In genomic region chr20:58382096-58382495, GRCh38 we compare ENCODE assay signal across 8 cellular contexts.
"Had no signal": no experiment of that assay in that cellular context is flagged by ENCODE, and none has a peak within 500 bp of the region (broad histone marks: within the 10 kb centered on the region; RNA-seq: fewer than 3 reads in every experiment).

No MANE protein-coding gene starts in this region.

- H3K4me3 Mint-ChIP-seq: HFFc6 had no signal

- H3K4me1 Mint-ChIP-seq: IgD-negative memory B cell had no signal

- DNase-seq: GOT3, H7, HFFc6, KG1 had no signal

- H3K27ac Mint-ChIP-seq: HFFc6, IgD-negative memory B cell had no signal

- H3K27ac ChIP-seq: HL-60 had no signal

- ATAC-seq: HCT116 had no signal

- H3K36me3 ChIP-seq: HAP-1 had no signal

- H3K4me3 ChIP-seq: HAP-1 had no signal

- H3K4me1 ChIP-seq: HAP-1 had no signal
